23 cellular contexts compared by ENCODE assay signal in the genomic region with DNA sequence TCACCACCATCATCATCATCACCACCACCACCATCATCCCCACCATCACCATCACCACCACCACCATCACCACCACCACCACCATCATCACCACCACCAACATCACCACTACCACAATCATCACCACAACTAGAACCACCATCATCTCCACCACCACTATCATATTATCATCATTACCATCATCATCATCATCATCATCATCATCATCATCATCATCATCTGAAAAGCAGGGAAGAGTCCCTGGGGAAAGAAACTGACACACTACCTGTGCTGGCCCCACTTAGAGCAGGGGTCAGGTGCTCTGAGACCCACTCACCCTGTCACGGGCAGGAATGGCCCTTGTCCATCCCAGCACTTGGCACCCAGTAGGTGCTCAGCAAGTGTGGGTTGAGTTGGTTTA.
A peak's percentile ranks its signal among the peaks of the same experiment; 100 is the strongest.
DNase-seq lines count a peak whose midpoint lies in the region; ATAC-seq, FAIRE-seq and TF ChIP-seq lines count a peak whose summit lies in the region.
"Had no signal": no experiment of that assay in that cellular context is flagged by ENCODE, and none has a peak within 500 bp of the region (broad histone marks: within the 10 kb centered on the region; RNA-seq: fewer than 3 reads in every experiment).

No MANE protein-coding gene starts in this region.

- no peak for TF ChIP-seq RAD21 in HepG2 (CRISPR knock-in tag; IDR thresholded peaks at IDR 0.05)

- TF ChIP-seq EP300 in HepG2 (IDR thresholded peaks at IDR 0.05; ENCODE audit: low read depth in 2 of 2, low read length in 2 of 2) = no peak
- TF ChIP-seq EP300 in HepG2 (CRISPR knock-in tag; IDR thresholded peaks at IDR 0.05; ENCODE audit: borderline replicate concordance) = no peak
- TF ChIP-seq EP300 in upper lobe of left lung (IDR thresholded peaks at IDR 0.05) = no peak

- H3K36me3 Mint-ChIP-seq in activated T-helper 2 cell treated with anti-CD3 and anti-CD28 coated beads, Interferon-gamma antibody, Interleukin-2, Interleukin-4, amounts not matched to agents 10 μg/mL and 5 μg/mL and 100 μg/mL, durations not matched to agents 14 hours and 24 hours and 36 hours (ENCODE audit: low read depth) = peaks cover 4% of the 10 kb centered on the region
- peaks cover 0 to 5% (median 0%) of the 10 kb centered on the region in 5 donors for H3K36me3 Mint-ChIP-seq in naive thymus-derived CD4-positive, alpha-beta T cell

- H3K27me3 ChIP-seq in HepG2 (ENCODE audit: control insufficient read depth in 1 of 2, insufficient read depth in 2 of 2, low read length in 2 of 2) (peaks cover 0 to 3% of the 10 kb centered on the region in 2 experiments; a peak in 1 of 5 replicates), right lobe of liver (no peaks in the 10 kb centered on the region), upper lobe of left lung (no peaks in the 10 kb centered on the region)
- no peaks in the 10 kb centered on the region for H3K27me3 ChIP-seq in naive thymus-derived CD4-positive, alpha-beta T cell (ENCODE audit: control insufficient read depth in 2 of 2, insufficient read depth in 2 of 2, low read length in 2 of 2)
- H3K27me3 ChIP-seq: SJSA1, uterus had no signal

- POLR2A ChIA-PET in HepG2 (lab: Yijun Ruan, JAX) = no interaction called here
- POLR2A ChIA-PET in naive thymus-derived CD4-positive, alpha-beta T cell (lab: Charles Lee) = no interaction called here

- CTCF ChIA-PET in HepG2 (lab: Yijun Ruan, JAX; ENCODE audit: low intra/inter-chr PET ratio, low total read pairs) = no interaction called here
- CTCF ChIA-PET in naive thymus-derived CD4-positive, alpha-beta T cell (lab: Charles Lee) = no interaction called here

- peaks cover 11% of the 10 kb centered on the region for H3K27me3 Mint-ChIP-seq in activated T-helper 2 cell treated with anti-CD3 and anti-CD28 coated beads, Interferon-gamma antibody, Interleukin-2, Interleukin-4, amounts not matched to agents 10 μg/mL and 5 μg/mL and 100 μg/mL, durations not matched to agents 14 hours and 24 hours and 36 hours (ENCODE audit: low read depth)
- peaks cover 4 to 21% (median 8%) of the 10 kb centered on the region in 5 donors for H3K27me3 Mint-ChIP-seq in naive thymus-derived CD4-positive, alpha-beta T cell

- no peak overlapping the region for H3K27ac ChIP-seq in HepG2 (ENCODE audit: extremely low read length, insufficient read depth, low read length)
- H3K27ac ChIP-seq in right lobe of liver = no peak overlapping the region
- H3K27ac ChIP-seq in naive thymus-derived CD4-positive, alpha-beta T cell (ENCODE audit: low read depth, low read length) = no peak overlapping the region
- H3K27ac ChIP-seq in upper lobe of left lung = no peak overlapping the region
- H3K27ac ChIP-seq: breast epithelium, parathyroid adenoma, sigmoid colon, SJSA1, uterus, VCaP had no signal

- FAIRE-seq in HepG2 (lab: Jason Lieb, UNC) = no peak
- FAIRE-seq: RCC 7860 had no signal

- BruUV-seq in HepG2 (replicated peaks; lab: Mats Ljungman, UMichigan) = no TSS peak

- peak overlapping the region; percentile 14 for H3K27ac Mint-ChIP-seq in activated T-helper 2 cell treated with anti-CD3 and anti-CD28 coated beads, Interferon-gamma antibody, Interleukin-2, Interleukin-4, amounts not matched to agents 10 μg/mL and 5 μg/mL and 100 μg/mL, durations not matched to agents 14 hours and 24 hours and 36 hours
- H3K27ac Mint-ChIP-seq in naive thymus-derived CD4-positive, alpha-beta T cell = peak overlapping the region in 7 of 9 donors; percentile 62 to 95 (median 80)
- H3K27ac Mint-ChIP-seq: dendritic cell treated with granulocyte-macrophage colony-stimulating factor and Interleukin-4, amounts not matched to agents 40 ng/mL and 50 ng/mL, for 4 days had no signal

- H3K4me3 ChIP-seq in HepG2 (replicated peaks in 1 of 3; ENCODE audit: insufficient read depth in 1 of 3, low read depth in 2 of 3, low read length in 3 of 3) (no peak overlapping the region), right lobe of liver (no peak overlapping the region), upper lobe of left lung (no peak overlapping the region)
- H3K4me3 ChIP-seq in naive thymus-derived CD4-positive, alpha-beta T cell (ENCODE audit: low read length) = no peak overlapping the region
- H3K4me3 ChIP-seq: breast epithelium, sigmoid colon, SJSA1, uterus had no signal

- H2AFZ ChIP-seq in HepG2 (ENCODE audit: low read length) = no peak overlapping the region
- H2AFZ ChIP-seq: parathyroid adenoma had no signal

- TF ChIP-seq CTCF in HepG2 (CRISPR knock-in tag; IDR thresholded peaks at IDR 0.05) = no peak
- TF ChIP-seq CTCF in right lobe of liver (IDR thresholded peaks at IDR 0.05) = no peak
- TF ChIP-seq CTCF in upper lobe of left lung (IDR thresholded peaks at IDR 0.05) = no peak

- in situ Hi-C loops in HepG2 (cut with HindIII; ENCODE audit: extremely low pct_ligation_motif_present, low pct_unique_long_range_greater_than_20kb) = no loop called here

- no peaks in the 10 kb centered on the region for H4K20me1 ChIP-seq in HepG2 (ENCODE audit: insufficient read depth, low read length)

- no peak for DNase-seq in HepG2 (ENCODE audit: low spot score)
- DNase-seq in right lobe of liver = no peak
- no peak for DNase-seq in activated T-helper 2 cell treated with anti-CD3 and anti-CD28 coated beads, Interferon-gamma antibody, Interleukin-2, Interleukin-4, amounts not matched to agents 10 μg/mL and 5 μg/mL and 100 μg/mL, durations not matched to agents 14 hours and 24 hours and 36 hours (ENCODE audit: low spot score)
- DNase-seq in naive thymus-derived CD4-positive, alpha-beta T cell = no peak
- DNase-seq in head of caudate nucleus = no peak
- no peak for DNase-seq in upper lobe of left lung
- DNase-seq: activated T-cell treated with anti-CD3 and anti-CD28 coated beads, Interleukin-2, amount 50 U/mL, for 48 hours; DMS79; H7; IMR-90; NCI-H1092 treated with DMSO at 0.1 percent for 48 hours; NCI-H2081 treated with DMSO at 0.1 percent for 48 hours; NCI-H524; sigmoid colon; stimulated activated CD4-positive, alpha-beta T cell treated with anti-CD3 and anti-CD28 coated beads, Interleukin-15, amount 100 ng/mL, for 24 hours; uterus had no signal

- no peaks in the 10 kb centered on the region for H3K4me1 Mint-ChIP-seq in activated T-helper 2 cell treated with anti-CD3 and anti-CD28 coated beads, Interferon-gamma antibody, Interleukin-2, Interleukin-4, amounts not matched to agents 10 μg/mL and 5 μg/mL and 100 μg/mL, durations not matched to agents 14 hours and 24 hours and 36 hours (ENCODE audit: low read depth)
- H3K4me1 Mint-ChIP-seq in naive thymus-derived CD4-positive, alpha-beta T cell = peaks cover 4 to 14% (median 9%) of the 10 kb centered on the region in 7 donors

- H3K36me3 ChIP-seq in HepG2 (replicated peaks in 1 of 2; ENCODE audit: control insufficient read depth in 1 of 2, insufficient read depth in 2 of 2, low read length in 2 of 2) = no peaks in the 10 kb centered on the region
- H3K36me3 ChIP-seq in right lobe of liver = no peaks in the 10 kb centered on the region
- no peaks in the 10 kb centered on the region for H3K36me3 ChIP-seq in naive thymus-derived CD4-positive, alpha-beta T cell (ENCODE audit: control insufficient read depth in 2 of 3, insufficient read depth in 3 of 3, low read length in 3 of 3)
- no peaks in the 10 kb centered on the region for H3K36me3 ChIP-seq in upper lobe of left lung
- H3K36me3 ChIP-seq: breast epithelium, sigmoid colon, SJSA1, uterus had no signal

- TF ChIP-seq POLR2A in HepG2 (IDR thresholded peaks at IDR 0.05; ENCODE audit: insufficient read depth in 1 of 2, low read depth in 2 of 2, low read length in 2 of 2) (no peak), right lobe of liver (IDR thresholded peaks at IDR 0.05) (no peak), upper lobe of left lung (IDR thresholded peaks at IDR 0.05) (no peak)

- ATAC-seq in HepG2 (no peak), right lobe of liver (no peak), HG03354 (IDR thresholded peaks at IDR 0.05; ENCODE audit: poor library complexity, severe bottlenecking, unreplicated experiment) (no peak), upper lobe of left lung (ENCODE audit: low FRiP score in 2 of 2) (no peak)
- no peak for ATAC-seq in naive thymus-derived CD4-positive, alpha-beta T cell

- no peaks in the 10 kb centered on the region for H3K9me3 ChIP-seq in HepG2 (ENCODE audit: low read length)
- no peaks in the 10 kb centered on the region for H3K9me3 ChIP-seq in right lobe of liver
- H3K9me3 ChIP-seq in naive thymus-derived CD4-positive, alpha-beta T cell (ENCODE audit: control insufficient read depth in 2 of 3, low read length in 3 of 3) = no peaks in the 10 kb centered on the region
- no peaks in the 10 kb centered on the region for H3K9me3 ChIP-seq in upper lobe of left lung
- H3K9me3 ChIP-seq: breast epithelium, sigmoid colon, SJSA1, uterus had no signal

- H3K4me3 Mint-ChIP-seq in activated T-helper 2 cell treated with anti-CD3 and anti-CD28 coated beads, Interferon-gamma antibody, Interleukin-2, Interleukin-4, amounts not matched to agents 10 μg/mL and 5 μg/mL and 100 μg/mL, durations not matched to agents 14 hours and 24 hours and 36 hours (ENCODE audit: low read depth) = no peak overlapping the region
- H3K4me3 Mint-ChIP-seq in naive thymus-derived CD4-positive, alpha-beta T cell = peak overlapping the region in 4 of 10 donors; percentile 10 to 26 (median 18)
- H3K4me3 Mint-ChIP-seq: dendritic cell treated with granulocyte-macrophage colony-stimulating factor and Interleukin-4, amounts not matched to agents 40 ng/mL and 50 ng/mL, for 4 days had no signal

- H3K79me2 ChIP-seq in HepG2 (ENCODE audit: insufficient read depth, low read length) = no peaks in the 10 kb centered on the region
- H3K79me2 ChIP-seq: parathyroid adenoma had no signal

- WGBS in HepG2 (ENCODE audit: low lambda C conversion rate) = 93% methylated on average over 1 of the region's 1 CpG
- 80% methylated on average over 1 of the region's 1 CpG for WGBS in right lobe of liver (ENCODE audit: insufficient coverage, low coverage, low lambda C conversion rate, missing lambda C conversion rate)
- 100% methylated on average over 1 of the region's 1 CpG for WGBS in upper lobe of left lung, 2 donors

- no peak overlapping the region for H3K9ac ChIP-seq in HepG2 (ENCODE audit: insufficient read depth, low read depth, low read length)
- H3K9ac ChIP-seq: parathyroid adenoma had no signal

- intact Hi-C loops in HepG2 (cut with micrococcal nuclease; ENCODE audit: unreplicated experiment) (no loop called here), right lobe of liver (cut with DNase I) (no loop called here), head of caudate nucleus (cut with DNase I) (no loop called here)
- intact Hi-C loops in activated T-helper 2 cell treated with anti-CD3 and anti-CD28 coated beads, Interferon-gamma antibody, Interleukin-2, Interleukin-4, amounts not matched to agents 10 μg/mL and 5 μg/mL and 100 μg/mL, durations not matched to agents 14 hours and 24 hours and 36 hours (cut with micrococcal nuclease) = no loop called here
- intact Hi-C loops in naive thymus-derived CD4-positive, alpha-beta T cell (cut with micrococcal nuclease) = no loop called here

- H3K9me3 Mint-ChIP-seq in activated T-helper 2 cell treated with anti-CD3 and anti-CD28 coated beads, Interferon-gamma antibody, Interleukin-2, Interleukin-4, amounts not matched to agents 10 μg/mL and 5 μg/mL and 100 μg/mL, durations not matched to agents 14 hours and 24 hours and 36 hours = peaks cover 6% of the 10 kb centered on the region
- H3K9me3 Mint-ChIP-seq in naive thymus-derived CD4-positive, alpha-beta T cell = peaks cover 0 to 13% (median 4%) of the 10 kb centered on the region in 11 donors

- no peak overlapping the region for H3K4me2 ChIP-seq in HepG2 (ENCODE audit: low read depth, low read length)

- peaks cover 55% of the 10 kb centered on the region for H3K4me1 ChIP-seq in HepG2 (ENCODE audit: insufficient read depth, low read length)
- H3K4me1 ChIP-seq in right lobe of liver = peaks cover 0 to 24% (median 10%) of the 10 kb centered on the region in 4 donors
- H3K4me1 ChIP-seq in naive thymus-derived CD4-positive, alpha-beta T cell (ENCODE audit: control insufficient read depth in 2 of 2, insufficient read depth in 2 of 2, low read length in 2 of 2) = no peaks in the 10 kb centered on the region
- peaks cover 0 to 5% (median under 1%) of the 10 kb centered on the region in 4 donors for H3K4me1 ChIP-seq in upper lobe of left lung
- H3K4me1 ChIP-seq: parathyroid adenoma, SJSA1, uterus had no signal
